Comparison of ENCODE assay signal across 33 cellular contexts in genomic region chr17:76577876-76578275, GRCh38. TPM values are rescaled to one million over a fixed set of nuclear protein-coding genes. Genes with fewer than 3 reads are reported as not detected.
"Had no signal": no experiment of that assay in that cellular context is flagged by ENCODE, and none has a peak within 500 bp of the region (broad histone marks: within the 10 kb centered on the region; RNA-seq: fewer than 3 reads in every experiment).

No MANE protein-coding gene starts in this region.

- H3K79me2 ChIP-seq: parathyroid adenoma had no signal

- ATAC-seq: activated CD4-positive, CD25-positive, alpha-beta regulatory T cell treated with anti-CD3 and anti-CD28 coated beads, Interleukin-2, amount 50 U/mL, for 24 hours; body of pancreas; gastrocnemius medialis; naive thymus-derived CD4-positive, alpha-beta T cell; right cardiac atrium; stimulated activated naive B cell treated with anti-CD40 and anti-IgM and Interleukin-4, amounts not matched to agents 10 μg/mL and 1 μg/mL and 100 μg/mL, for 72 hours had no signal

- H3K4me1 ChIP-seq: adrenal gland, body of pancreas, colonic mucosa, parathyroid adenoma, tibial artery had no signal

- H3K4me3 ChIP-seq: adrenal gland, body of pancreas, cardiac muscle cell, colonic mucosa, gastrocnemius medialis, suprapubic skin, tibial artery had no signal

- H3K27ac ChIP-seq: adrenal gland, body of pancreas, cardiac muscle cell, colonic mucosa, gastrocnemius medialis, parathyroid adenoma, suprapubic skin, tibial artery, VCaP had no signal

- DNase-seq: activated CD4-positive, alpha-beta T cell treated with anti-CD3 and anti-CD28 coated beads for 48 hours; activated CD4-positive, alpha-beta T cell treated with anti-CD3 and anti-CD28 coated beads, Interleukin-2, amount 50 U/mL, for 48 hours; activated CD8-positive, alpha-beta memory T cell treated with anti-CD3 and anti-CD28 coated beads for 24 hours; activated effector memory CD4-positive, alpha-beta T cell treated with Interleukin-2 at 50 U/mL for 16 hours; activated naive CD4-positive, alpha-beta T cell treated with Interleukin-2 at 50 U/mL for 16 hours; activated naive CD8-positive, alpha-beta T cell treated with anti-CD3 and anti-CD28 coated beads for 36 hours; adrenal gland; aorta; body of pancreas; cerebellar nuclear complex; effector CD8-positive, alpha-beta T cell; gastrocnemius medialis; glutamatergic neuron; hippocampal formation; kidney; left colon; naive thymus-derived CD4-positive, alpha-beta T cell; nucleus accumbens; right cardiac atrium; stimulated activated CD4-positive, alpha-beta T cell treated with anti-CD3 and anti-CD28 coated beads, Interleukin-15, amount 100 ng/mL, for 24 hours; stimulated activated CD4-positive, alpha-beta T cell treated with anti-CD3 and anti-CD28 coated beads, Interleukin-2, amount 100 ng/mL, for 24 hours; stimulated activated naive B cell treated with anti-CD40 and anti-IgM and Interleukin-4, amounts not matched to agents 10 μg/mL and 1 μg/mL and 100 μg/mL, for 72 hours; T-helper 9 cell; tibial artery had no signal

- FAIRE-seq: endometrium, kidney, TTC549 had no signal

- H2AFZ ChIP-seq: parathyroid adenoma had no signal

- H3K27me3 ChIP-seq: adrenal gland, body of pancreas, colonic mucosa, gastrocnemius medialis, suprapubic skin, tibial artery had no signal

- H3K9ac ChIP-seq: parathyroid adenoma had no signal

- H3K9me3 ChIP-seq: adrenal gland, body of pancreas, colonic mucosa, gastrocnemius medialis, suprapubic skin, tibial artery had no signal

- H3K36me3 ChIP-seq: adrenal gland, cardiac muscle cell, colonic mucosa, gastrocnemius medialis, tibial artery had no signal

RNA-seq across cellular contexts. Expression of gene ST6GALNAC2, which starts 7.8 kb away (rescaled TPM):
- total RNA-seq: activated naive CD8-positive, alpha-beta T cell treated with anti-CD3 and anti-CD28 coated beads for 36 hours had no signal
- polyA plus RNA-seq: naive thymus-derived CD4-positive, alpha-beta T cell; neural cell had no signal

RNA-seq across cellular contexts. Expression of gene PRCD, which starts 38.0 kb away (rescaled TPM):
- total RNA-seq: naive thymus-derived CD4-positive, alpha-beta T cell had no signal
- polyA plus RNA-seq: aorta had no signal

RNA-seq across cellular contexts. Expression of gene CYGB, which starts 40.4 kb away (rescaled TPM):
- total RNA-seq: naive thymus-derived CD4-positive, alpha-beta T cell had no signal
